ENCODE assay signal across 1 cellular context in genomic region chr4:68129793-68130192, GRCh38.
TF ChIP-seq lines count a peak whose summit lies in the region.

TMPRSS11F (minus strand) TSS chr4:68129869; CDS start chr4:68129820, 49 bp downstream.

TF ChIP-seq in K562, 482 proteins besides CTCF, POLR2A, EP300 and RAD21 (continued from another document and continues in another):
- TF ChIP-seq NEUROD1 (IDR thresholded peaks at IDR 0.05; ENCODE audit: borderline replicate concordance, low read depth, low read length, partially characterized antibody) (no peak), BDP1 (IDR thresholded peaks at IDR 0.05; ENCODE audit: insufficient read depth, insufficient read length) (no peak), ETV6 (IDR thresholded peaks at IDR 0.05; ENCODE audit: borderline replicate concordance in 1 of 2, low read depth in 2 of 2, low read length in 1 of 2) (no peak), ETV6 (CRISPR knock-in tag; IDR thresholded peaks at IDR 0.05; ENCODE audit: borderline replicate concordance) (no peak), ZNF3 (CRISPR knock-in tag; IDR thresholded peaks at IDR 0.05) (no peak), CUX1 (CRISPR knock-in tag; IDR thresholded peaks at IDR 0.05) (peak; percentile 31; the same call in 1 of the 2 replicates), ZNF140 (CRISPR knock-in tag; IDR thresholded peaks at IDR 0.05) (no peak), NKRF (IDR thresholded peaks at IDR 0.05; ENCODE audit: borderline replicate concordance) (no peak), ZNF586 (CRISPR knock-in tag; conservative IDR thresholded peaks at IDR 0.05) (no peak), TEAD4 (IDR thresholded peaks at IDR 0.05; ENCODE audit: low read length) (peak; percentile 61; the same call in 1 of the 2 replicates), TEAD4 (CRISPR knock-in tag; IDR thresholded peaks at IDR 0.05; ENCODE audit: borderline replicate concordance) (no peak), JUND (IDR thresholded peaks at IDR 0.05; ENCODE audit: borderline replicate concordance, low read depth, low read length) (peak; percentile 61; the same call in 1 of the 2 replicates), JUND (tag; IDR thresholded peaks at IDR 0.05; ENCODE audit: borderline replicate concordance, low read depth, low read length) (peak; percentile 76; the same call in 2 of the 3 replicates), ZNF507 (tag; conservative IDR thresholded peaks at IDR 0.05) (no peak), CREB3 (tag; conservative IDR thresholded peaks at IDR 0.05; ENCODE audit: low read depth) (no peak), ID3 (CRISPR knock-in tag; IDR thresholded peaks at IDR 0.05) (no peak), ID3 (tag; IDR thresholded peaks at IDR 0.05) (peak; percentile 79; the same call in 1 of the 2 replicates), ZNF217 (CRISPR knock-in tag; IDR thresholded peaks at IDR 0.05) (no peak), PYGO2 (tag; IDR thresholded peaks at IDR 0.05) (no peak), STAT5A (IDR thresholded peaks at IDR 0.05; ENCODE audit: borderline replicate concordance, low read length) (peak; percentile 23; the same call in 1 of the 2 replicates), ARNT (IDR thresholded peaks at IDR 0.05) (no peak), SMARCA4 (IDR thresholded peaks at IDR 0.05) (peak; percentile 81), CBFA2T2 (conservative IDR thresholded peaks at IDR 0.05) (peak; percentile 58), GABPA (tag; conservative IDR thresholded peaks at IDR 0.05; ENCODE audit: low read depth) (no peak), CXXC5 (CRISPR knock-in tag; IDR thresholded peaks at IDR 0.05) (no peak), XRCC5 (IDR thresholded peaks at IDR 0.05; ENCODE audit: low read depth, low read length) (no peak), MAFK (IDR thresholded peaks at IDR 0.05; ENCODE audit: low read length) (no peak), SMAD2 (IDR thresholded peaks at IDR 0.05; ENCODE audit: low read depth, low read length) (no peak), FOXK2 (conservative IDR thresholded peaks at IDR 0.05 in 1 of 2, IDR thresholded peaks at IDR 0.05 in 1 of 2; ENCODE audit: low read depth in 2 of 2) (peak; percentile 32; a peak in 2 of 4 replicates), ZNF589 (CRISPR knock-in tag; IDR thresholded peaks at IDR 0.05; ENCODE audit: low read depth) (no peak), ZSCAN29 (IDR thresholded peaks at IDR 0.05) (no peak), ZNF436 (CRISPR knock-in tag; IDR thresholded peaks at IDR 0.05) (no peak), ZNF274 (IDR thresholded peaks at IDR 0.05; ENCODE audit: borderline replicate concordance, low read depth, low read length) (no peak), PHTF2 (CRISPR knock-in tag; IDR thresholded peaks at IDR 0.05) (no peak), ZNF644 (tag; IDR thresholded peaks at IDR 0.05; ENCODE audit: low read depth) (no peak), E2F8 (IDR thresholded peaks at IDR 0.05; ENCODE audit: low read depth, partially characterized antibody) (no peak), TAF9B (IDR thresholded peaks at IDR 0.05; ENCODE audit: partially characterized antibody) (no peak), DMBX1 (CRISPR knock-in tag; IDR thresholded peaks at IDR 0.05; ENCODE audit: borderline replicate concordance) (no peak), ZNF253 (CRISPR knock-in tag; conservative IDR thresholded peaks at IDR 0.05) (no peak), TRIM28 (IDR thresholded peaks at IDR 0.05) (no peak), ETV1 (tag; conservative IDR thresholded peaks at IDR 0.05; ENCODE audit: low read depth) (no peak), NRF1 (conservative IDR thresholded peaks at IDR 0.05 in 1 of 2, IDR thresholded peaks at IDR 0.05 in 1 of 2) (no peak), SMARCE1 (IDR thresholded peaks at IDR 0.05) (peak; percentile 87), CAMTA2 (CRISPR knock-in tag; conservative IDR thresholded peaks at IDR 0.05) (no peak), ZSCAN32 (CRISPR knock-in tag; IDR thresholded peaks at IDR 0.05) (no peak), GTF2A2 (tag; IDR thresholded peaks at IDR 0.05) (no peak), CCNT2 (IDR thresholded peaks at IDR 0.05; ENCODE audit: borderline replicate concordance, extremely low read depth, insufficient read length, low read depth, low read length) (no peak), SETDB1 (IDR thresholded peaks at IDR 0.05; ENCODE audit: low read length) (no peak), FOSL1 (tag; conservative IDR thresholded peaks at IDR 0.05) (peak; percentile 92), ZBTB26 (CRISPR knock-in tag; IDR thresholded peaks at IDR 0.05) (no peak), XRCC4 (IDR thresholded peaks at IDR 0.05; ENCODE audit: extremely low read depth, insufficient read depth, insufficient read length) (no peak), TFE3 (CRISPR knock-in tag; IDR thresholded peaks at IDR 0.05) (no peak), ZEB2 (IDR thresholded peaks at IDR 0.05) (peak; percentile 81), ZC3H4 (CRISPR knock-in tag; IDR thresholded peaks at IDR 0.05; ENCODE audit: borderline replicate concordance) (no peak), NCOA2 (IDR thresholded peaks at IDR 0.05; ENCODE audit: partially characterized antibody in 2 of 2) (no peak), FIP1L1 (IDR thresholded peaks at IDR 0.05; ENCODE audit: low read depth, low read length, poor library complexity, severe bottlenecking) (no peak), YY1 (IDR thresholded peaks at IDR 0.05; ENCODE audit: borderline replicate concordance in 1 of 3, control insufficient read depth in 1 of 3, extremely low read depth in 1 of 3, insufficient read depth in 3 of 3, insufficient read length in 1 of 3, insufficient replicate concordance in 2 of 3, low read depth in 1 of 3, low read length in 2 of 3) (no peak), ZFP1 (CRISPR knock-in tag; IDR thresholded peaks at IDR 0.05) (no peak), MAZ (CRISPR knock-in tag; conservative IDR thresholded peaks at IDR 0.05 in 1 of 2, IDR thresholded peaks at IDR 0.05 in 1 of 2) (no peak), DNMT1 (IDR thresholded peaks at IDR 0.05) (no peak), ZNF184 (CRISPR knock-in tag; IDR thresholded peaks at IDR 0.05) (no peak), MBD1 (CRISPR knock-in tag; IDR thresholded peaks at IDR 0.05) (no peak)
